ENCODE assay signal across 8 cellular contexts in the genomic region with DNA sequence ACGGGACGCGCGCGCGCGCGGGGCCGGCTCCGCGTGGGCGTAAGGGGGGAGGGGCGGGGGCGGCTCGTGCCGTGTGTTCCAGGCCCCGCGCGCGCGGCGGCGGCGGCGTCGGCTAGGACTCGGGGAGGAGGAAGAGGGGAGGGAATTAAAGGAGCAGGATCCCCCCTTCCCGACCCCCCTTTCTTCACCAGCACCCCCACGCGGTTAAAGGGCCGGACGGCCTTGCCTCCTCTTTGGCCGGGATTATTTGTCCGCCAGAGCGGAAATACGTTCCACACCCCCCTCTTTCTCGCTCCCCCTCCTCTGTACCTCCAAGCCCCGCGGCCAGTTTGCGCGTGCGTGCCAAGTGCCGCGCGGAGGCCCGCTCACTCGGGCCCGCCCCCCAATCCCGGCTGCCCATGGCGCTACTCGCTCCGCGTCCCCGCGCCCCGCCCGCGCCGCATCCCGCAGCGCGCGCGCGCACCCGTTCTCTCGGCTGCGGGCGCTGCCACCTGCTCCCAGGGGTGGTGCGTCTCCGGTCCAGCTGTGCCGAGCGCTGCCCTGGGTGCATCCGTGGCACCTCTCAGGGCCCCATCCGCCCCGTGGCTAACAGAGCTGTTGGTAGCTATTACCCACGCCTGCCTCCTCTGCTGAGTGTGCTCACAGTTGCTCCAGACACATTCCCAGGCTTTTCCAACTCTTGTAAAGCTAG. TPM values are rescaled to one million over a fixed set of nuclear protein-coding genes. Genes with fewer than 3 reads are reported as not detected.
DNase-seq lines count a peak whose midpoint lies in the region; TF ChIP-seq lines count a peak whose summit lies in the region.

A gene with protein sequence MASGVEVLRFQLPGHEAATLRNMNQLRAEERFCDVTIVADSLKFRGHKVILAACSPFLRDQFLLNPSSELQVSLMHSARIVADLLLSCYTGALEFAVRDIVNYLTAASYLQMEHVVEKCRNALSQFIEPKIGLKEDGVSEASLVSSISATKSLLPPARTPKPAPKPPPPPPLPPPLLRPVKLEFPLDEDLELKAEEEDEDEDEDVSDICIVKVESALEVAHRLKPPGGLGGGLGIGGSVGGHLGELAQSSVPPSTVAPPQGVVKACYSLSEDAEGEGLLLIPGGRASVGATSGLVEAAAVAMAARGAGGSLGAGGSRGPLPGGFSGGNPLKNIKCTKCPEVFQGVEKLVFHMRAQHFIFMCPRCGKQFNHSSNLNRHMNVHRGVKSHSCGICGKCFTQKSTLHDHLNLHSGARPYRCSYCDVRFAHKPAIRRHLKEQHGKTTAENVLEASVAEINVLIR (minus strand): TSS at position 134 of the 691 bp plus-strand sequence. CDS start 781 bp downstream, outside the sequence.

- CTCF ChIA-PET in OCI-LY7 (lab: Charles Lee; ENCODE audit: unreplicated experiment) = interaction anchor here (0.6 to 0.9 kb wide), 2 partner anchors 21 to 238 kb away, joined by 3 read pairs; a partner anchor contains a TSS

- peaks cover 4% of the 10 kb centered on the region; the same call in 1 of the 2 replicates for H3K79me2 ChIP-seq in OCI-LY7 (ENCODE audit: insufficient read depth, low read depth, low read length)

- H3K27ac ChIP-seq in OCI-LY7 (ENCODE audit: low read depth, low read length, poor library complexity, severe bottlenecking) (peak within 1 kb of the TSS; percentile 11), epithelial cell of prostate (peak within 1 kb of the TSS; percentile 40)

- POLR2A ChIA-PET in OCI-LY7 (lab: Charles Lee) = interaction anchor here (1.6 kb wide), 1 partner anchor 39 kb away, joined by 4 read pairs; a partner anchor contains a TSS

- H3K9me2 ChIP-seq in OCI-LY7 (ENCODE audit: insufficient read depth, low read length) = no peaks in the 10 kb centered on the region

- TF ChIP-seq RAD21 in Ishikawa (IDR thresholded peaks at IDR 0.05; ENCODE audit: low read depth) = peak; percentile 50

- TF ChIP-seq CTCF in AG09319 (IDR thresholded peaks at IDR 0.05; ENCODE audit: low read depth, low read length) (no peak), OCI-LY7 (conservative IDR thresholded peaks at IDR 0.05; ENCODE audit: low read length) (no peak)

- H2AFZ ChIP-seq in OCI-LY7 (ENCODE audit: low read length) = peak within 1 kb of the TSS; percentile 70

- no peaks in the 10 kb centered on the region for H4K20me1 ChIP-seq in OCI-LY7 (ENCODE audit: insufficient read depth, low read length)

- H3K4me2 ChIP-seq in OCI-LY7 (ENCODE audit: low read length) = peak within 1 kb of the TSS; percentile 69

- TF ChIP-seq EP300 in Ishikawa (IDR thresholded peaks at IDR 0.05; ENCODE audit: borderline replicate concordance) = no peak

- H3K4me3 ChIP-seq in OCI-LY7 (ENCODE audit: low read depth, low read length, poor library complexity, severe bottlenecking) = peak within 1 kb of the TSS; percentile 75
- H3K4me3 ChIP-seq in mononuclear cell (ENCODE audit: low read length) = peak within 1 kb of the TSS; percentile 54

- DNase-seq in AG09319 (ENCODE audit: extremely low read depth, low read depth) = peak; percentile 94
- DNase-seq in GM19240 (ENCODE audit: insufficient read length, low spot score) = peak; percentile 68
- DNase-seq in OCI-LY7 (ENCODE audit: low spot score) = peak; percentile 95
- DNase-seq in activated T-cell treated with anti-CD3 and anti-CD28 coated beads for 48 hours (ENCODE audit: low read depth) = peak; percentile 86
- DNase-seq in epithelial cell of prostate (ENCODE audit: low read depth, low spot score) = no peak
- peak; percentile 78 to 83 for DNase-seq in stimulated activated CD8-positive, alpha-beta memory T cell treated with anti-CD3 and anti-CD28 coated beads, Interleukin-15, amount 100 ng/mL, for 48 hours (ENCODE audit: low read depth in 2 of 2)

- intact Hi-C loops in OCI-LY7 (cut with micrococcal nuclease; ENCODE audit: unreplicated experiment) = loop anchor here (1.0 kb wide), 1 partner anchor 50 kb away; no protein-coding TSS in a partner anchor

- H3K27me3 ChIP-seq in mononuclear cell (ENCODE audit: insufficient read depth, low read length) = no peaks in the 10 kb centered on the region

- H3K9me3 ChIP-seq in OCI-LY7 (ENCODE audit: low read length) (no peaks in the 10 kb centered on the region), mononuclear cell (ENCODE audit: low read depth, low read length) (no peaks in the 10 kb centered on the region)

- H3K4me1 ChIP-seq in OCI-LY7 (ENCODE audit: insufficient read depth, low read length, poor library complexity, severe bottlenecking) (peaks cover 30% of the 10 kb centered on the region), mononuclear cell (ENCODE audit: insufficient read depth, low read length) (peaks cover 38% of the 10 kb centered on the region)

- no peaks in the 10 kb centered on the region for H3K36me3 ChIP-seq in OCI-LY7 (ENCODE audit: insufficient read depth, low read length)

- BruUV-seq in OCI-LY7 (replicated peaks; lab: Mats Ljungman, UMichigan) = no TSS peak

TF ChIP-seq in Ishikawa, 13 proteins besides CTCF, POLR2A, EP300 and RAD21:
- no peak for TF ChIP-seq CREB1 (IDR thresholded peaks at IDR 0.05; ENCODE audit: low read depth)
- TF ChIP-seq, protein P1, sequence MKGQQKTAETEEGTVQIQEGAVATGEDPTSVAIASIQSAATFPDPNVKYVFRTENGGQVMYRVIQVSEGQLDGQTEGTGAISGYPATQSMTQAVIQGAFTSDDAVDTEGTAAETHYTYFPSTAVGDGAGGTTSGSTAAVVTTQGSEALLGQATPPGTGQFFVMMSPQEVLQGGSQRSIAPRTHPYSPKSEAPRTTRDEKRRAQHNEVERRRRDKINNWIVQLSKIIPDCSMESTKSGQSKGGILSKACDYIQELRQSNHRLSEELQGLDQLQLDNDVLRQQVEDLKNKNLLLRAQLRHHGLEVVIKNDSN (IDR thresholded peaks at IDR 0.05) = no peak; the same call in 1 of the 2 replicates
- TF ChIP-seq FOXM1 (IDR thresholded peaks at IDR 0.05; ENCODE audit: borderline replicate concordance, low read depth) = no peak
- TF ChIP-seq EGR1 (IDR thresholded peaks at IDR 0.05) = peak; percentile 95
- peak; percentile 24; the same call in 1 of the 2 replicates for TF ChIP-seq TAF1 (IDR thresholded peaks at IDR 0.05; ENCODE audit: low read depth)
- TF ChIP-seq, protein P2, sequence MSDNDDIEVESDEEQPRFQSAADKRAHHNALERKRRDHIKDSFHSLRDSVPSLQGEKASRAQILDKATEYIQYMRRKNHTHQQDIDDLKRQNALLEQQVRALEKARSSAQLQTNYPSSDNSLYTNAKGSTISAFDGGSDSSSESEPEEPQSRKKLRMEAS (IDR thresholded peaks at IDR 0.05) = peak; percentile 38; the same call in 1 of the 2 replicates
- TF ChIP-seq, protein P3, sequence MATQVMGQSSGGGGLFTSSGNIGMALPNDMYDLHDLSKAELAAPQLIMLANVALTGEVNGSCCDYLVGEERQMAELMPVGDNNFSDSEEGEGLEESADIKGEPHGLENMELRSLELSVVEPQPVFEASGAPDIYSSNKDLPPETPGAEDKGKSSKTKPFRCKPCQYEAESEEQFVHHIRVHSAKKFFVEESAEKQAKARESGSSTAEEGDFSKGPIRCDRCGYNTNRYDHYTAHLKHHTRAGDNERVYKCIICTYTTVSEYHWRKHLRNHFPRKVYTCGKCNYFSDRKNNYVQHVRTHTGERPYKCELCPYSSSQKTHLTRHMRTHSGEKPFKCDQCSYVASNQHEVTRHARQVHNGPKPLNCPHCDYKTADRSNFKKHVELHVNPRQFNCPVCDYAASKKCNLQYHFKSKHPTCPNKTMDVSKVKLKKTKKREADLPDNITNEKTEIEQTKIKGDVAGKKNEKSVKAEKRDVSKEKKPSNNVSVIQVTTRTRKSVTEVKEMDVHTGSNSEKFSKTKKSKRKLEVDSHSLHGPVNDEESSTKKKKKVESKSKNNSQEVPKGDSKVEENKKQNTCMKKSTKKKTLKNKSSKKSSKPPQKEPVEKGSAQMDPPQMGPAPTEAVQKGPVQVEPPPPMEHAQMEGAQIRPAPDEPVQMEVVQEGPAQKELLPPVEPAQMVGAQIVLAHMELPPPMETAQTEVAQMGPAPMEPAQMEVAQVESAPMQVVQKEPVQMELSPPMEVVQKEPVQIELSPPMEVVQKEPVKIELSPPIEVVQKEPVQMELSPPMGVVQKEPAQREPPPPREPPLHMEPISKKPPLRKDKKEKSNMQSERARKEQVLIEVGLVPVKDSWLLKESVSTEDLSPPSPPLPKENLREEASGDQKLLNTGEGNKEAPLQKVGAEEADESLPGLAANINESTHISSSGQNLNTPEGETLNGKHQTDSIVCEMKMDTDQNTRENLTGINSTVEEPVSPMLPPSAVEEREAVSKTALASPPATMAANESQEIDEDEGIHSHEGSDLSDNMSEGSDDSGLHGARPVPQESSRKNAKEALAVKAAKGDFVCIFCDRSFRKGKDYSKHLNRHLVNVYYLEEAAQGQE (IDR thresholded peaks at IDR 0.05; ENCODE audit: low read depth) = no peak
- no peak for TF ChIP-seq TEAD4 (IDR thresholded peaks at IDR 0.05)
- no peak for TF ChIP-seq CEBPB (IDR thresholded peaks at IDR 0.05)

RNA-seq across cellular contexts. Expression of the gene that starts here (rescaled TPM):
- 12.8 and 17.6 TPM in 2 replicates for total RNA-seq in OCI-LY7 (2014; rRNA removed; shearing (Covaris generic))
- total RNA-seq in OCI-LY7 (2022) = 20.2 and 21.0 TPM in 2 replicates
- 0.21 TPM for total RNA-seq in mononuclear cell

Comparison
In these comparisons a context has a peak if more than half of its experiments do, and no peak if none do; other contexts are left out.
1. RNA of the gene that starts here (total RNA-seq): 12.8 to 21.0 TPM in OCI-LY7; 0.21 TPM in mononuclear cell (single experiment); every median in the first group is over 10 times any median in the second.